1 cellular context compared by ENCODE assay signal in genomic region chr1:218546314-218546713, GRCh38.
TF ChIP-seq lines count a peak whose summit lies in the region.

No MANE protein-coding gene starts in this region.

TF ChIP-seq in GM23338, 12 proteins besides CTCF, POLR2A, EP300 and RAD21 (continued from another document):
- TF ChIP-seq, protein P1, sequence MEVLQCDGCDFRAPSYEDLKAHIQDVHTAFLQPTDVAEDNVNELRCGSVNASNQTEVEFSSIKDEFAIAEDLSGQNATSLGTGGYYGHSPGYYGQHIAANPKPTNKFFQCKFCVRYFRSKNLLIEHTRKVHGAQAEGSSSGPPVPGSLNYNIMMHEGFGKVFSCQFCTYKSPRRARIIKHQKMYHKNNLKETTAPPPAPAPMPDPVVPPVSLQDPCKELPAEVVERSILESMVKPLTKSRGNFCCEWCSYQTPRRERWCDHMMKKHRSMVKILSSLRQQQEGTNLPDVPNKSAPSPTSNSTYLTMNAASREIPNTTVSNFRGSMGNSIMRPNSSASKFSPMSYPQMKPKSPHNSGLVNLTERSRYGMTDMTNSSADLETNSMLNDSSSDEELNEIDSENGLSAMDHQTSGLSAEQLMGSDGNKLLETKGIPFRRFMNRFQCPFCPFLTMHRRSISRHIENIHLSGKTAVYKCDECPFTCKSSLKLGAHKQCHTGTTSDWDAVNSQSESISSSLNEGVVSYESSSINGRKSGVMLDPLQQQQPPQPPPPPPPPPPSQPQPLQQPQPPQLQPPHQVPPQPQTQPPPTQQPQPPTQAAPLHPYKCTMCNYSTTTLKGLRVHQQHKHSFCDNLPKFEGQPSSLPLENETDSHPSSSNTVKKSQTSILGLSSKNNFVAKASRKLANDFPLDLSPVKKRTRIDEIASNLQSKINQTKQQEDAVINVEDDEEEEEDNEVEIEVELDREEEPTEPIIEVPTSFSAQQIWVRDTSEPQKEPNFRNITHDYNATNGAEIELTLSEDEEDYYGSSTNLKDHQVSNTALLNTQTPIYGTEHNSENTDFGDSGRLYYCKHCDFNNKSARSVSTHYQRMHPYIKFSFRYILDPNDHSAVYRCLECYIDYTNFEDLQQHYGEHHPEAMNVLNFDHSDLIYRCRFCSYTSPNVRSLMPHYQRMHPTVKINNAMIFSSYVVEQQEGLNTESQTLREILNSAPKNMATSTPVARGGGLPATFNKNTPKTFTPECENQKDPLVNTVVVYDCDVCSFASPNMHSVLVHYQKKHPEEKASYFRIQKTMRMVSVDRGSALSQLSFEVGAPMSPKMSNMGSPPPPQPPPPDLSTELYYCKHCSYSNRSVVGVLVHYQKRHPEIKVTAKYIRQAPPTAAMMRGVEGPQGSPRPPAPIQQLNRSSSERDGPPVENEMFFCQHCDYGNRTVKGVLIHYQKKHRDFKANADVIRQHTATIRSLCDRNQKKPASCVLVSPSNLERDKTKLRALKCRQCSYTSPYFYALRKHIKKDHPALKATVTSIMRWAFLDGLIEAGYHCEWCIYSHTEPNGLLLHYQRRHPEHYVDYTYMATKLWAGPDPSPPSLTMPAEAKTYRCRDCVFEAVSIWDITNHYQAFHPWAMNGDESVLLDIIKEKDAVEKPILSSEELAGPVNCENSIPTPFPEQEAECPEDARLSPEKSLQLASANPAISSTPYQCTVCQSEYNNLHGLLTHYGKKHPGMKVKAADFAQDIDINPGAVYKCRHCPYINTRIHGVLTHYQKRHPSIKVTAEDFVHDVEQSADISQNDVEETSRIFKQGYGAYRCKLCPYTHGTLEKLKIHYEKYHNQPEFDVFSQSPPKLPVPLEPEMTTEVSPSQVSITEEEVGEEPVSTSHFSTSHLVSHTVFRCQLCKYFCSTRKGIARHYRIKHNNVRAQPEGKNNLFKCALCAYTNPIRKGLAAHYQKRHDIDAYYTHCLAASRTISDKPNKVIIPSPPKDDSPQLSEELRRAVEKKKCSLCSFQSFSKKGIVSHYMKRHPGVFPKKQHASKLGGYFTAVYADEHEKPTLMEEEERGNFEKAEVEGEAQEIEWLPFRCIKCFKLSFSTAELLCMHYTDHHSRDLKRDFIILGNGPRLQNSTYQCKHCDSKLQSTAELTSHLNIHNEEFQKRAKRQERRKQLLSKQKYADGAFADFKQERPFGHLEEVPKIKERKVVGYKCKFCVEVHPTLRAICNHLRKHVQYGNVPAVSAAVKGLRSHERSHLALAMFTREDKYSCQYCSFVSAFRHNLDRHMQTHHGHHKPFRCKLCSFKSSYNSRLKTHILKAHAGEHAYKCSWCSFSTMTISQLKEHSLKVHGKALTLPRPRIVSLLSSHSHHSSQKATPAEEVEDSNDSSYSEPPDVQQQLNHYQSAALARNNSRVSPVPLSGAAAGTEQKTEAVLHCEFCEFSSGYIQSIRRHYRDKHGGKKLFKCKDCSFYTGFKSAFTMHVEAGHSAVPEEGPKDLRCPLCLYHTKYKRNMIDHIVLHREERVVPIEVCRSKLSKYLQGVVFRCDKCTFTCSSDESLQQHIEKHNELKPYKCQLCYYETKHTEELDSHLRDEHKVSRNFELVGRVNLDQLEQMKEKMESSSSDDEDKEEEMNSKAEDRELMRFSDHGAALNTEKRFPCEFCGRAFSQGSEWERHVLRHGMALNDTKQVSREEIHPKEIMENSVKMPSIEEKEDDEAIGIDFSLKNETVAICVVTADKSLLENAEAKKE (CRISPR knock-in tag; IDR thresholded peaks at IDR 0.05) = no peak
- TF ChIP-seq STAT1 (IDR thresholded peaks at IDR 0.05; ENCODE audit: unreplicated experiment) = no peak
TF ChIP-seq in GM23338: peak in this region for 0.
